ENCODE assay signal across 27 cellular contexts in genomic region chr2:98847853-98848252, GRCh38.
"Had no signal": no experiment of that assay in that cellular context is flagged by ENCODE, and none has a peak within 500 bp of the region (broad histone marks: within the 10 kb centered on the region; RNA-seq: fewer than 3 reads in every experiment).

No MANE protein-coding gene starts in this region.

- H3K4me1 ChIP-seq: foreskin keratinocyte, gastroesophageal sphincter, heart left ventricle, psoas muscle, stomach, tibial nerve, upper lobe of right lung, uterus had no signal

- H3K27me3 ChIP-seq: foreskin keratinocyte, hepatocyte, ovary, right lobe of liver, stomach, tibial nerve, upper lobe of right lung, uterus had no signal

- ATAC-seq: effector memory CD8-positive, alpha-beta T cell; foreskin keratinocyte; gastroesophageal sphincter; heart left ventricle; left lobe of liver; natural killer cell; psoas muscle; right lobe of liver; upper lobe of right lung had no signal

- H3K4me3 ChIP-seq: coronary artery, gastroesophageal sphincter, heart left ventricle, hepatocyte, lung, ovary, psoas muscle, right lobe of liver, smooth muscle cell, stomach, thoracic aorta, tibial nerve, upper lobe of right lung, uterus had no signal

- H3K9me3 ChIP-seq: gastroesophageal sphincter, heart left ventricle, ovary, psoas muscle, right lobe of liver, stomach, thoracic aorta, tibial nerve, upper lobe of right lung, uterus had no signal

- H3K27ac ChIP-seq: coronary artery, foreskin keratinocyte, gastroesophageal sphincter, heart left ventricle, hepatocyte, ovary, psoas muscle, right lobe of liver, stomach, thoracic aorta, tibial nerve, upper lobe of right lung, uterus had no signal

- DNase-seq: effector memory CD8-positive, alpha-beta T cell; erythroblast; foreskin keratinocyte; heart left ventricle; kidney; natural killer cell; occipital lobe; ovary; psoas muscle; right lobe of liver; stimulated activated CD4-positive, alpha-beta T cell treated with anti-CD3 and anti-CD28 coated beads, Interleukin-12 subunit alpha, Interleukin-12 subunit beta, amount 100 ng/mL, for 4 hours; stimulated activated CD4-positive, alpha-beta T cell treated with anti-CD3 and anti-CD28 coated beads, Interleukin-1b, Interleukin-23, amount 100 ng/mL, for 48 hours; stimulated activated CD4-positive, alpha-beta T cell treated with anti-CD3 and anti-CD28 coated beads, Interleukin-4, amount 100 ng/mL, for 1 hour; stimulated activated CD8-positive, alpha-beta memory T cell treated with anti-CD3 and anti-CD28 coated beads, Interleukin-4, amount 100 ng/mL, for 48 hours; stimulated activated naive CD4-positive, alpha-beta T cell treated with Interleukin-2 at 50 U/mL for 16 hours; stomach; substantia nigra; upper lobe of right lung; uterus had no signal

- H3K36me3 ChIP-seq: gastroesophageal sphincter, heart left ventricle, ovary, right lobe of liver, stomach, thoracic aorta, tibial nerve, upper lobe of right lung, uterus had no signal
